9 cellular contexts compared by ENCODE assay signal in genomic region chr2:19488009-19488691, GRCh38.
A peak's percentile ranks its signal among the peaks of the same experiment; 100 is the strongest.
DNase-seq lines count a peak whose midpoint lies in the region; ATAC-seq, FAIRE-seq and TF ChIP-seq lines count a peak whose summit lies in the region.
"Had no signal": no experiment of that assay in that cellular context is flagged by ENCODE, and none has a peak within 500 bp of the region (broad histone marks: within the 10 kb centered on the region; RNA-seq: fewer than 3 reads in every experiment).

No MANE protein-coding gene starts in this region.

- H3K9ac ChIP-seq in astrocyte (ENCODE audit: low read length) = no peak overlapping the region

- H3K4me1 Mint-ChIP-seq in astrocyte (ENCODE audit: low read depth, unreplicated experiment) (peaks cover 3% of the 10 kb centered on the region), T-helper 17 cell (no peaks in the 10 kb centered on the region)
- H3K4me1 Mint-ChIP-seq in CD8-positive, alpha-beta memory T cell = no peaks in the 10 kb centered on the region

- no peak overlapping the region for H3K27ac ChIP-seq in astrocyte (ENCODE audit: low read depth, low read length)
- H3K27ac ChIP-seq in CD8-positive, alpha-beta memory T cell (ENCODE audit: low read depth, low read length) = no peak overlapping the region
- H3K27ac ChIP-seq: VCaP had no signal

- H4K20me1 ChIP-seq in astrocyte (ENCODE audit: insufficient read depth, low read length) = no peaks in the 10 kb centered on the region

- H3K27ac Mint-ChIP-seq in astrocyte (ENCODE audit: unreplicated experiment) (peak overlapping the region; percentile 75), T-helper 17 cell (no peak overlapping the region)
- H3K27ac Mint-ChIP-seq in CD8-positive, alpha-beta memory T cell = no peak overlapping the region

- H3K4me3 Mint-ChIP-seq in astrocyte (ENCODE audit: unreplicated experiment) = no peak overlapping the region
- no peak overlapping the region for H3K4me3 Mint-ChIP-seq in CD8-positive, alpha-beta memory T cell
- no peak overlapping the region for H3K4me3 Mint-ChIP-seq in T-helper 17 cell

- TF ChIP-seq CTCF in AG10803 (conservative IDR thresholded peaks at IDR 0.05; ENCODE audit: low read length) (no peak), astrocyte (IDR thresholded peaks at IDR 0.05; ENCODE audit: insufficient read depth, low read depth, low read length) (no peak)

- H3K4me2 ChIP-seq in astrocyte (ENCODE audit: low read length) = peak overlapping the region; percentile 38

- H3K27me3 Mint-ChIP-seq in astrocyte (ENCODE audit: low read depth, unreplicated experiment) = peaks cover 8% of the 10 kb centered on the region
- peaks cover 16 to 37% of the 10 kb centered on the region in 2 donors for H3K27me3 Mint-ChIP-seq in CD8-positive, alpha-beta memory T cell
- peaks cover 52% of the 10 kb centered on the region for H3K27me3 Mint-ChIP-seq in T-helper 17 cell

- H3K79me2 ChIP-seq in astrocyte (ENCODE audit: insufficient read depth, low read length) = no peaks in the 10 kb centered on the region

- POLR2A ChIA-PET in CD8-positive, alpha-beta memory T cell (lab: Charles Lee) = no interaction called here

- H3K4me3 ChIP-seq in AG10803 (ENCODE audit: low read length) (no peak overlapping the region), astrocyte (ENCODE audit: insufficient read depth, low read depth, low read length) (no peak overlapping the region)
- no peak overlapping the region for H3K4me3 ChIP-seq in CD8-positive, alpha-beta memory T cell (ENCODE audit: low read length)

- peak overlapping the region; percentile 3 for H2AFZ ChIP-seq in astrocyte (ENCODE audit: low read depth, low read length)

- DNase-seq in AG10803 (ENCODE audit: low read depth) = peak; percentile 70
- DNase-seq in astrocyte (ENCODE audit: low read depth) = peak; percentile 50
- DNase-seq in NCI-H526 (lab: John Stamatoyannopoulos, UW) = no peak
- no peak for DNase-seq in C1 segment of cervical spinal cord (lab: John Stamatoyannopoulos, UW)
- no peak for DNase-seq in CD8-positive, alpha-beta memory T cell
- DNase-seq in T-helper 17 cell = no peak

- no peaks in the 10 kb centered on the region for H3K27me3 ChIP-seq in astrocyte (ENCODE audit: insufficient read depth, low read length)
- no peaks in the 10 kb centered on the region for H3K27me3 ChIP-seq in CD8-positive, alpha-beta memory T cell (ENCODE audit: insufficient read depth, low read length, poor library complexity, severe bottlenecking)

- H3K4me1 ChIP-seq in astrocyte (ENCODE audit: insufficient read depth, low read length) = no peaks in the 10 kb centered on the region
- no peaks in the 10 kb centered on the region for H3K4me1 ChIP-seq in CD8-positive, alpha-beta memory T cell (ENCODE audit: insufficient read depth, low read length)

- no peaks in the 10 kb centered on the region for H3K36me3 ChIP-seq in astrocyte (ENCODE audit: insufficient read depth, low read length)
- H3K36me3 ChIP-seq in CD8-positive, alpha-beta memory T cell (ENCODE audit: insufficient read depth, low read length) = no peaks in the 10 kb centered on the region

- ATAC-seq in GM21360 (IDR thresholded peaks at IDR 0.05; ENCODE audit: unreplicated experiment) = peak; percentile 92
- peak; percentile 96 for ATAC-seq in HG03378 (IDR thresholded peaks at IDR 0.05; ENCODE audit: unreplicated experiment)
- ATAC-seq in T-helper 17 cell = no peak

- peaks cover 1% of the 10 kb centered on the region for H3K9me3 Mint-ChIP-seq in astrocyte (ENCODE audit: unreplicated experiment)
- H3K9me3 Mint-ChIP-seq in CD8-positive, alpha-beta memory T cell = no peaks in the 10 kb centered on the region

- no peaks in the 10 kb centered on the region for H3K36me3 Mint-ChIP-seq in astrocyte (ENCODE audit: low read depth, unreplicated experiment)
- peaks cover 0 to 3% (median 0%) of the 10 kb centered on the region in 3 donors for H3K36me3 Mint-ChIP-seq in CD8-positive, alpha-beta memory T cell
- H3K36me3 Mint-ChIP-seq in T-helper 17 cell (ENCODE audit: low read depth) = peaks cover 2% of the 10 kb centered on the region

- peak; percentile 56 for FAIRE-seq in astrocyte (lab: Jason Lieb, UNC)

- no peaks in the 10 kb centered on the region for H3K9me3 ChIP-seq in astrocyte (ENCODE audit: insufficient read depth, low read depth, low read length)
- no peaks in the 10 kb centered on the region for H3K9me3 ChIP-seq in CD8-positive, alpha-beta memory T cell (ENCODE audit: low read length)
- H3K9me3 ChIP-seq in T-helper 17 cell (ENCODE audit: control insufficient read depth, low read length, poor library complexity, severe bottlenecking) = no peaks in the 10 kb centered on the region

- CTCF ChIA-PET in CD8-positive, alpha-beta memory T cell (lab: Charles Lee) = no interaction called here

Comparison
In these comparisons a context has a peak if more than half of its experiments do, and no peak if none do; other contexts are left out.
1. DNase-seq: peak in AG10803 (single experiment) and astrocyte (single experiment); none in NCI-H526 (0 of 2), C1 segment of cervical spinal cord (0 of 14), CD8-positive, alpha-beta memory T cell (0 of 5) and T-helper 17 cell (0 of 3).